1 cellular context compared by ENCODE assay signal in the genomic region with DNA sequence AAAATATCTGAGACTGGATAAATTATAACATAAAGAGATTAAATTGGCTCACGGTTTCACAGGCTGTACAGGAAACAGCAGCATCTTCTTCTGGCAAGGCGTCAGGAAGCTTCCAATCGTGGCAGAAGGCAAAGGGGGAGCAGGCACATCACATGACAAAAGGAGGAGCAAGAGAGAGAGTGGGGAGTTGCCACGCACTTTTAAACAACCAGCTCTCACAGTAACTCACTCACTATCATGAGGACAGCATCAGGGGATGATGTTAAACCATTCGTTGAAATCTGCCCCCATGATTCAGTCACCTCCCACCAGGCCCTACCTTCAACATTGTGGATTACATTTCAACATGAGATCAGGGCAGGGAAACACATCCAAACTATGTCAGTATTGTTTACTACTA.
TF ChIP-seq lines count a peak whose summit lies in the region.

No MANE protein-coding gene starts in this region.

TF ChIP-seq in K562, 482 proteins besides CTCF, POLR2A, EP300 and RAD21 (continued from another document):
- no peak for TF ChIP-seq ZNF3 (CRISPR knock-in tag; IDR thresholded peaks at IDR 0.05)
